1 cellular context compared by ENCODE assay signal in genomic region chr3:47949979-47950378, GRCh38.
TF ChIP-seq lines count a peak whose summit lies in the region.

No MANE protein-coding gene starts in this region.

TF ChIP-seq in HepG2, 621 proteins besides CTCF, POLR2A, EP300 and RAD21 (continued from another document):
- peak; percentile 30; the same call in 1 of the 2 replicates for TF ChIP-seq PAXIP1 (CRISPR knock-in tag; conservative IDR thresholded peaks at IDR 0.05)
